Comparison of ENCODE assay signal across 24 cellular contexts in genomic region chr14:65465584-65465983, GRCh38. TPM values are rescaled to one million over a fixed set of nuclear protein-coding genes. Genes with fewer than 3 reads are reported as not detected.
DNase-seq lines count a peak whose midpoint lies in the region; ATAC-seq and TF ChIP-seq lines count a peak whose summit lies in the region.
"Had no signal": no experiment of that assay in that cellular context is flagged by ENCODE, and none has a peak within 500 bp of the region (broad histone marks: within the 10 kb centered on the region; RNA-seq: fewer than 3 reads in every experiment).

No MANE protein-coding gene starts in this region.

- H3K9me3 Mint-ChIP-seq in memory B cell (no peaks in the 10 kb centered on the region), immature natural killer cell (no peaks in the 10 kb centered on the region)
- H3K9me3 Mint-ChIP-seq: CD8-positive, alpha-beta memory T cell had no signal

- no peaks in the 10 kb centered on the region for H3K9me3 ChIP-seq in suprapubic skin
- H3K9me3 ChIP-seq in Peyer's patch = no peaks in the 10 kb centered on the region

- TF ChIP-seq CTCF in suprapubic skin (IDR thresholded peaks at IDR 0.05) (no peak), Peyer's patch (IDR thresholded peaks at IDR 0.05) (no peak)

- no peaks in the 10 kb centered on the region for H3K36me3 ChIP-seq in suprapubic skin
- H3K36me3 ChIP-seq in Peyer's patch = no peaks in the 10 kb centered on the region

- H3K27me3 Mint-ChIP-seq in memory B cell = no peaks in the 10 kb centered on the region
- peaks cover 0 to 2% (median 0%) of the 10 kb centered on the region in 3 donors for H3K27me3 Mint-ChIP-seq in immature natural killer cell (ENCODE audit: low read depth in 3 of 3)
- H3K27me3 Mint-ChIP-seq: CD8-positive, alpha-beta memory T cell had no signal

- H3K27me3 ChIP-seq in suprapubic skin = no peaks in the 10 kb centered on the region
- H3K27me3 ChIP-seq in Peyer's patch = no peaks in the 10 kb centered on the region

- H3K4me3 ChIP-seq in suprapubic skin = no peak overlapping the region
- H3K4me3 ChIP-seq in Peyer's patch = no peak overlapping the region

- H3K4me1 ChIP-seq in suprapubic skin = peaks cover 7% of the 10 kb centered on the region
- peaks cover 0 to 8% (median 0%) of the 10 kb centered on the region in 4 donors for H3K4me1 ChIP-seq in Peyer's patch

- ATAC-seq in memory B cell (ENCODE audit: low read depth) = no peak
- ATAC-seq: HepG2 had no signal

- H3K27ac ChIP-seq in suprapubic skin (no peak overlapping the region), Peyer's patch (no peak overlapping the region)

- H3K36me3 Mint-ChIP-seq in memory B cell (peaks cover 25% of the 10 kb centered on the region), immature natural killer cell (peaks cover 3 to 8% (median 7%) of the 10 kb centered on the region in 3 donors)

- H3K27ac Mint-ChIP-seq in memory B cell = peak overlapping the region; percentile 45
- peak overlapping the region in 1 of 6 donors; percentile 24 for H3K27ac Mint-ChIP-seq in immature natural killer cell

- peak; percentile 67 for DNase-seq in NCI-H187 treated with DMSO at 0.1 percent for 48 hours (lab: John Stamatoyannopoulos, UW)
- DNase-seq in NCI-H187 (lab: John Stamatoyannopoulos, UW) = no peak
- peak; percentile 59 for DNase-seq in DMS153 (lab: John Stamatoyannopoulos, UW)
- peak; percentile 59 for DNase-seq in NCI-H524 treated with DMSO at 0.1 percent for 48 hours (lab: John Stamatoyannopoulos, UW)
- DNase-seq in memory B cell (ENCODE audit: low spot score in 2 of 2) = no peak
- no peak for DNase-seq in suprapubic skin (ENCODE audit: low spot score in 2 of 2)
- DNase-seq in Peyer's patch = no peak
- DNase-seq in immature natural killer cell = no peak
- DNase-seq: 8988T; AML-193; C1 segment of cervical spinal cord; CD8-positive, alpha-beta memory T cell; EL; GF-D8; KBM-7; MM.1S; NCI-H1048; NCI-H1436 treated with DMSO at 0.1 percent for 48 hours; NCI-H2029 treated with DMSO at 0.1 percent for 48 hours; NCI-H226; OCI-M1; Right ventricle myocardium superior; T-helper 9 cell had no signal

- no peak for TF ChIP-seq POLR2A in suprapubic skin (IDR thresholded peaks at IDR 0.05)
- no peak for TF ChIP-seq POLR2A in Peyer's patch (IDR thresholded peaks at IDR 0.05)

- no peak for TF ChIP-seq EP300 in suprapubic skin (IDR thresholded peaks at IDR 0.05)

- WGBS in suprapubic skin = 87% methylated on average over 1 of the region's 1 CpG

- H3K4me1 Mint-ChIP-seq in memory B cell = peaks cover 43% of the 10 kb centered on the region
- H3K4me1 Mint-ChIP-seq in immature natural killer cell = peaks cover 12 to 31% of the 10 kb centered on the region in 2 donors

- H3K4me3 Mint-ChIP-seq in memory B cell (no peak overlapping the region), immature natural killer cell (no peak overlapping the region)
- H3K4me3 Mint-ChIP-seq: CD8-positive, alpha-beta memory T cell had no signal

RNA-seq across cellular contexts. Expression of gene FUT8, which starts 53.1 kb away (rescaled TPM):
- total RNA-seq in suprapubic skin (10 to 100 TPM; 15.2 to 38.0 (median 20.7) TPM), Peyer's patch (100 to 1,000 TPM in 1 of 4 donors, 10 to 100 TPM in 3; 46.4 to 126 (median 55.9) TPM)
- polyA plus RNA-seq in immature natural killer cell = 10 to 100 TPM in 2 of 3 donors, 1 to 10 TPM in 1; 6.5 to 11.1 (median 11.0) TPM

Comparison
In these comparisons a context has a peak if more than half of its experiments do, and no peak if none do; other contexts are left out.
1. DNase-seq: peak in NCI-H187 treated with DMSO at 0.1 percent for 48 hours (single experiment), DMS153 (single experiment) and NCI-H524 treated with DMSO at 0.1 percent for 48 hours (single experiment); none in NCI-H187 (0 of 2), memory B cell (0 of 2), suprapubic skin (0 of 2), Peyer's patch (0 of 3) and immature natural killer cell (0 of 3).